Comparison of ENCODE assay signal across 18 cellular contexts in the genomic region with DNA sequence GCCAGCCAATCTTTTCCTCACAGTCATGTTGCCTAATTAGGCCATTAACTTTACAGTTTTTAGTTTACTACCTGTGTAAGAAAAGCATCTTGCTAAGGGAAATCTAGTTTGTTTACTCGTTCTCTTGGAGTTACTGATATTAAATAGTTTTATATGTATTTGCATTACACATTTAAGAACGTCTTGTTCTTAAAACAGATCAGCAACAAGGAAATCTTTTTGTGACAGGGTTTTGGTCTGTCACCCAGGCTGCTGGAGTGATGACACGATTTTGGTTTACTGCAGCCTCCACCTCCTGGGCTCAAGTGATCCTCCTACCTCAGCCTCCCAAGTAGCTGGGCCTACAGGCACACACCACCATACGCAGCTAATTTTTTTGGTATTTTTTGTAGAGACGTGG. TPM values are rescaled to one million over a fixed set of nuclear protein-coding genes. Genes with fewer than 3 reads are reported as not detected.
DNase-seq lines count a peak whose midpoint lies in the region; TF ChIP-seq lines count a peak whose summit lies in the region.
"Had no signal": no experiment of that assay in that cellular context is flagged by ENCODE, and none has a peak within 500 bp of the region (broad histone marks: within the 10 kb centered on the region; RNA-seq: fewer than 3 reads in every experiment).

No MANE protein-coding gene starts in this region.

- peaks cover 47 to 61% of the 10 kb centered on the region in 2 experiments for H3K4me1 ChIP-seq in neutrophil (ENCODE audit: control insufficient read depth in 1 of 2, insufficient read depth in 1 of 2, low read depth in 1 of 2, low read length in 1 of 2)
- no peaks in the 10 kb centered on the region for H3K4me1 ChIP-seq in thyroid gland
- H3K4me1 ChIP-seq: BLaER1 had no signal

- H3K36me3 ChIP-seq in neutrophil (no peaks in the 10 kb centered on the region), thyroid gland (peaks cover 0 to 5% of the 10 kb centered on the region in 2 donors)

- TF ChIP-seq CTCF in C4-2B (conservative IDR thresholded peaks at IDR 0.05) (no peak), LNCaP clone FGC (IDR thresholded peaks at IDR 0.05; ENCODE audit: control insufficient read depth, extremely low read depth, insufficient read depth) (no peak), VCaP (conservative IDR thresholded peaks at IDR 0.05) (no peak), neutrophil (IDR thresholded peaks at IDR 0.05) (no peak), thyroid gland (IDR thresholded peaks at IDR 0.05) (no peak)

- H3K27ac ChIP-seq in C4-2B (peak overlapping the region; percentile 88), VCaP (peak overlapping the region; percentile 82), neutrophil (peak overlapping the region; percentile 28), thyroid gland (no peak overlapping the region)
- H3K27ac ChIP-seq: BLaER1 had no signal

- DNase-seq in LNCaP clone FGC (ENCODE audit: low read depth) (peak; percentile 95), thyroid gland (no peak), COR-L47 (lab: John Stamatoyannopoulos, UW) (no peak), NCI-H1694 treated with DMSO at 0.1 percent for 48 hours (lab: John Stamatoyannopoulos, UW) (no peak)
- DNase-seq in activated CD4-positive, CD25-positive, alpha-beta regulatory T cell (lab: John Stamatoyannopoulos, UW): no peak
- DNase-seq: Calu3; CD4-positive, alpha-beta T cell; CD8-positive, alpha-beta memory T cell; DMS53; DMS79 treated with DMSO at 0.1 percent for 48 hours; GF-D8; H7; HCEC 1CT had no signal

- H3K9me3 ChIP-seq in neutrophil (no peaks in the 10 kb centered on the region), thyroid gland (no peaks in the 10 kb centered on the region)
- H3K9me3 ChIP-seq: BLaER1 had no signal

- H3K27me3 ChIP-seq in neutrophil: no peaks in the 10 kb centered on the region
- no peaks in the 10 kb centered on the region for H3K27me3 ChIP-seq in thyroid gland
- H3K27me3 ChIP-seq: BLaER1 had no signal

- no peak for TF ChIP-seq POLR2A in thyroid gland (IDR thresholded peaks at IDR 0.05)

- 93 to 96% methylated on average over 5 of the region's 5 CpGs for WGBS in thyroid gland, 2 donors

- intact Hi-C loops in thyroid gland (cut with DNase I): no loop called here

- H3K4me3 ChIP-seq in LNCaP clone FGC (ENCODE audit: low read depth, low read length) (no peak overlapping the region), neutrophil (ENCODE audit: low read depth in 1 of 2, low read length in 1 of 2) (no peak overlapping the region), thyroid gland (replicated peaks in 1 of 3) (no peak overlapping the region)
- H3K4me3 ChIP-seq: BLaER1 had no signal

RNA-seq across cellular contexts. Expression of a gene that starts 29.2 kb away (rescaled TPM):
- 10 to 100 TPM; 25.9 to 45.0 (median 26.1) TPM for total RNA-seq in thyroid gland

RNA-seq across cellular contexts. Expression of a gene that starts 29.6 kb away (rescaled TPM):
- 10 to 100 TPM in 3 of 4 donors, 1 to 10 TPM in 1; 5.6 to 12.8 (median 11.5) TPM for total RNA-seq in thyroid gland

RNA-seq across cellular contexts. Expression of a gene that starts 55.1 kb away (rescaled TPM):
- not detected for total RNA-seq in thyroid gland
- total RNA-seq: B cell; CD4-positive, alpha-beta T cell; CD8-positive, alpha-beta memory T cell had no signal

Comparison
In these comparisons a context has a peak if more than half of its experiments do, and no peak if none do; other contexts are left out.
1. H3K27ac ChIP-seq: peak in C4-2B (single experiment), VCaP (single experiment) and neutrophil (single experiment); none in thyroid gland (0 of 3).